Comparison of ENCODE assay signal across 8 cellular contexts in genomic region chr10:61452655-61453641, GRCh38. TPM values are rescaled to one million over a fixed set of nuclear protein-coding genes. Genes with fewer than 3 reads are reported as not detected.
A peak's percentile ranks its signal among the peaks of the same experiment; 100 is the strongest.
DNase-seq lines count a peak whose midpoint lies in the region; ATAC-seq and TF ChIP-seq lines count a peak whose summit lies in the region.

Gene TMEM26, minus strand, starts transcription at chr10:61453381. Its CDS starts 300 bp downstream, at chr10:61453081.

- H3K4me3 ChIP-seq in mesodermal cell (ENCODE audit: extremely low read depth, insufficient read depth, low read length, poor library complexity, severe bottlenecking) = peak within 1 kb of the TSS; percentile 51
- H3K4me3 ChIP-seq in upper lobe of right lung = peak within 1 kb of the TSS; percentile 51

- no peaks in the 10 kb centered on the region for H3K9me3 ChIP-seq in mesodermal cell (ENCODE audit: control insufficient read depth, low read length)
- H3K9me3 ChIP-seq in upper lobe of right lung = no peaks in the 10 kb centered on the region

- WGBS in mesodermal cell (ENCODE audit: insufficient coverage in 2 of 2), 2 experiments = 1 to 2% methylated on average over 48 to 49 of the region's 58 CpGs

- intact Hi-C loops in activated naive CD4-positive, alpha-beta T cell treated with anti-CD3 and anti-CD28 coated beads for 36 hours (cut with micrococcal nuclease) = no loop called here
- intact Hi-C loops in upper lobe of right lung (cut with DNase I) = no loop called here

- no peak for DNase-seq in activated naive CD4-positive, alpha-beta T cell treated with anti-CD3 and anti-CD28 coated beads for 36 hours
- DNase-seq in activated naive CD4-positive, alpha-beta T cell (lab: John Stamatoyannopoulos, UW) = no peak
- DNase-seq in endothelial cell (ENCODE audit: low spot score) (peak; percentile 29), upper lobe of right lung (no peak)

- no peak within 1 kb of the TSS for H3K27ac ChIP-seq in mesodermal cell (ENCODE audit: low read depth, low read length, severe bottlenecking)
- no peak within 1 kb of the TSS for H3K27ac ChIP-seq in upper lobe of right lung

- peak; percentile 54 for ATAC-seq in upper lobe of right lung
- ATAC-seq in HG02759 (IDR thresholded peaks at IDR 0.05; ENCODE audit: unreplicated experiment) = no peak
- ATAC-seq in GM19455 (IDR thresholded peaks at IDR 0.05; ENCODE audit: unreplicated experiment) = no peak
- ATAC-seq in GM21367 (IDR thresholded peaks at IDR 0.05; ENCODE audit: unreplicated experiment) = no peak

- no peak for TF ChIP-seq CTCF in endothelial cell (IDR thresholded peaks at IDR 0.05; ENCODE audit: unreplicated experiment)
- no peak for TF ChIP-seq CTCF in upper lobe of right lung (IDR thresholded peaks at IDR 0.05)

- no peaks in the 10 kb centered on the region for H3K9me3 Mint-ChIP-seq in activated naive CD4-positive, alpha-beta T cell treated with anti-CD3 and anti-CD28 coated beads for 36 hours
- H3K9me3 Mint-ChIP-seq in endothelial cell (ENCODE audit: unreplicated experiment) = no peaks in the 10 kb centered on the region

- H3K36me3 ChIP-seq in mesodermal cell (ENCODE audit: control insufficient read depth, insufficient read depth, low read length) (no peaks in the 10 kb centered on the region), upper lobe of right lung (no peaks in the 10 kb centered on the region)

- H3K4me1 ChIP-seq in mesodermal cell (ENCODE audit: control insufficient read depth, insufficient read depth, low read length, poor library complexity, severe bottlenecking) (no peaks in the 10 kb centered on the region), upper lobe of right lung (peaks cover 28% of the 10 kb centered on the region)

- CTCF ChIA-PET in activated naive CD4-positive, alpha-beta T cell treated with anti-CD3 and anti-CD28 coated beads for 36 hours (lab: Charles Lee) = no interaction called here

- peak within 1 kb of the TSS; percentile 37 for H3K4me3 Mint-ChIP-seq in activated naive CD4-positive, alpha-beta T cell treated with anti-CD3 and anti-CD28 coated beads for 36 hours
- H3K4me3 Mint-ChIP-seq in endothelial cell (ENCODE audit: unreplicated experiment) = peak within 1 kb of the TSS; percentile 84

- peaks cover 13% of the 10 kb centered on the region for H3K27me3 ChIP-seq in upper lobe of right lung

- peaks cover 10% of the 10 kb centered on the region for H3K4me1 Mint-ChIP-seq in activated naive CD4-positive, alpha-beta T cell treated with anti-CD3 and anti-CD28 coated beads for 36 hours (ENCODE audit: low read depth)
- H3K4me1 Mint-ChIP-seq in endothelial cell (ENCODE audit: unreplicated experiment) = peaks cover 8% of the 10 kb centered on the region

- no peak within 1 kb of the TSS for H3K27ac Mint-ChIP-seq in activated naive CD4-positive, alpha-beta T cell treated with anti-CD3 and anti-CD28 coated beads for 36 hours
- no peak within 1 kb of the TSS for H3K27ac Mint-ChIP-seq in endothelial cell (ENCODE audit: unreplicated experiment)

- peaks cover 29% of the 10 kb centered on the region for H3K27me3 Mint-ChIP-seq in activated naive CD4-positive, alpha-beta T cell treated with anti-CD3 and anti-CD28 coated beads for 36 hours (ENCODE audit: low read depth)
- peaks cover 3% of the 10 kb centered on the region for H3K27me3 Mint-ChIP-seq in endothelial cell (ENCODE audit: unreplicated experiment)

- no peaks in the 10 kb centered on the region for H3K36me3 Mint-ChIP-seq in activated naive CD4-positive, alpha-beta T cell treated with anti-CD3 and anti-CD28 coated beads for 36 hours (ENCODE audit: low read depth)
- no peaks in the 10 kb centered on the region for H3K36me3 Mint-ChIP-seq in endothelial cell (ENCODE audit: low read depth, unreplicated experiment)

RNA-seq across cellular contexts. Expression of gene TMEM26, which starts in this region (rescaled TPM):
- total RNA-seq in activated naive CD4-positive, alpha-beta T cell treated with anti-CD3 and anti-CD28 coated beads for 36 hours = not detected
- 0.15 TPM for total RNA-seq in endothelial cell (ENCODE audit: unreplicated experiment)
- polyA plus RNA-seq in mesodermal cell (2013, experiment 1 of 2) = 1.4 TPM
- polyA plus RNA-seq in mesodermal cell (2013, experiment 2 of 2) = 0.96 TPM
- total RNA-seq in upper lobe of right lung = 0.46 TPM

Comparison
In these comparisons a context has a peak if more than half of its experiments do, and no peak if none do; other contexts are left out.
1. Peak in DNase-seq in endothelial cell; RNA of the gene not detected or under 1 TPM.
2. Peak in ATAC-seq and H3K4me3 ChIP-seq in upper lobe of right lung; RNA of the gene not detected or under 1 TPM.